In genomic region chr1:93846151-93846928, GRCh38 we compare ENCODE assay signal across 8 cellular contexts. TPM values are rescaled to one million over a fixed set of nuclear protein-coding genes. Genes with fewer than 3 reads are reported as not detected.
DNase-seq lines count a peak whose midpoint lies in the region; ATAC-seq and TF ChIP-seq lines count a peak whose summit lies in the region.

No MANE protein-coding gene starts in this region.

- H3K27ac Mint-ChIP-seq in activated CD4-positive, alpha-beta T cell treated with anti-CD3 and anti-CD28 coated beads, Interleukin-2, amount 10 ng/mL, durations not matched to agents 7 days and 5 days: peak overlapping the region; percentile 94

- H3K4me1 ChIP-seq in BE2C: peaks cover 10% of the 10 kb centered on the region
- H3K4me1 ChIP-seq in left lung: peaks cover 11 to 44% of the 10 kb centered on the region in 2 donors

- CTCF ChIA-PET in activated CD4-positive, alpha-beta T cell treated with anti-CD3 and anti-CD28 coated beads, Interleukin-2, amount 10 ng/mL, durations not matched to agents 7 days and 5 days (lab: Charles Lee): interaction anchor here (0.7 to 2.0 kb wide), 13 partner anchors 16 to 571 kb away, joined by 3 to 22 read pairs (median 3); no protein-coding TSS in a partner anchor

- H3K4me3 ChIP-seq in BE2C (ENCODE audit: low read depth, low read length) (peak overlapping the region; percentile 70), left lung (peak overlapping the region; percentile 72 to 87)

- no peaks in the 10 kb centered on the region for H3K9me3 Mint-ChIP-seq in activated CD4-positive, alpha-beta T cell treated with anti-CD3 and anti-CD28 coated beads, Interleukin-2, amount 10 ng/mL, durations not matched to agents 7 days and 5 days

- H3K27ac ChIP-seq in left lung: peak overlapping the region; percentile 95

- no peaks in the 10 kb centered on the region for H3K27me3 ChIP-seq in BE2C
- no peaks in the 10 kb centered on the region for H3K27me3 ChIP-seq in left lung

- peaks cover 3% of the 10 kb centered on the region for H3K36me3 Mint-ChIP-seq in activated CD4-positive, alpha-beta T cell treated with anti-CD3 and anti-CD28 coated beads, Interleukin-2, amount 10 ng/mL, durations not matched to agents 7 days and 5 days (ENCODE audit: low read depth)

- no peaks in the 10 kb centered on the region for H3K9me3 ChIP-seq in BE2C
- no peaks in the 10 kb centered on the region for H3K9me3 ChIP-seq in left lung

- intact Hi-C loops in left lung (cut with DNase I): loop anchor here in 1 of 2 donors (10.0 kb wide), 1 partner anchor 412 kb away; no protein-coding TSS in a partner anchor

- H3K27me3 Mint-ChIP-seq in activated CD4-positive, alpha-beta T cell treated with anti-CD3 and anti-CD28 coated beads, Interleukin-2, amount 10 ng/mL, durations not matched to agents 7 days and 5 days: peaks cover 2% of the 10 kb centered on the region

- H3K36me3 ChIP-seq in BE2C: no peaks in the 10 kb centered on the region
- H3K36me3 ChIP-seq in left lung: no peaks in the 10 kb centered on the region

- peaks cover 30% of the 10 kb centered on the region for H3K4me1 Mint-ChIP-seq in activated CD4-positive, alpha-beta T cell treated with anti-CD3 and anti-CD28 coated beads, Interleukin-2, amount 10 ng/mL, durations not matched to agents 7 days and 5 days

- TF ChIP-seq CTCF in BE2C (IDR thresholded peaks at IDR 0.05; ENCODE audit: low read depth, low read length) (no peak; the same call in 1 of the 2 replicates), left lung (IDR thresholded peaks at IDR 0.05) (peak; percentile 26 to 48)

- DNase-seq in BE2C: peak; percentile 88
- DNase-seq in NCI-H460 (ENCODE audit: extremely low read depth, low read depth): peak; percentile 63
- peak; percentile 79 for DNase-seq in activated CD4-positive, alpha-beta T cell treated with anti-CD3 and anti-CD28 coated beads, Interleukin-2, amount 10 ng/mL, durations not matched to agents 7 days and 5 days
- DNase-seq in dedifferentiated amniotic fluid mesenchymal stem cell (ENCODE audit: extremely low spot score): peak; percentile 78
- DNase-seq in left lung: peak; percentile 92 to 97
- DNase-seq in stimulated activated CD4-positive, alpha-beta T cell treated with anti-CD3 and anti-CD28 coated beads, Interleukin-2, amount 100 ng/mL, for 4 hours (ENCODE audit: low read depth): peak; percentile 88

- POLR2A ChIA-PET in activated CD4-positive, alpha-beta T cell treated with anti-CD3 and anti-CD28 coated beads, Interleukin-2, amount 10 ng/mL, durations not matched to agents 7 days and 5 days (lab: Charles Lee): interaction anchor here (0.7 kb wide), 1 partner anchor 28 kb away, joined by 3 read pairs; no protein-coding TSS in a partner anchor

- peak overlapping the region; percentile 95 for H3K4me3 Mint-ChIP-seq in activated CD4-positive, alpha-beta T cell treated with anti-CD3 and anti-CD28 coated beads, Interleukin-2, amount 10 ng/mL, durations not matched to agents 7 days and 5 days

- ATAC-seq in GM19025 (IDR thresholded peaks at IDR 0.05; ENCODE audit: low read depth, unreplicated experiment) (peak; percentile 43), HG03196 (IDR thresholded peaks at IDR 0.05; ENCODE audit: unreplicated experiment) (peak; percentile 55), left lung (peak; percentile 74)

RNA-seq across cellular contexts. Expression of gene DNTTIP2, which starts 32.7 kb away (rescaled TPM):
- polyA plus RNA-seq in BE2C (2012; ENCODE audit: insufficient read depth, insufficient read length, low read depth): 80.7 TPM
- 57.7 and 61.2 TPM in 2 replicates for total RNA-seq in NCI-H460 (2014; rRNA removed; shearing (Covaris generic))
- polyA plus RNA-seq in NCI-H460 (2014; cell fraction: nucleus; rRNA removed): 25.3 and 34.6 TPM in 2 replicates
- 10 to 100 TPM; 56.4 to 57.4 TPM for total RNA-seq in activated CD4-positive, alpha-beta T cell treated with anti-CD3 and anti-CD28 coated beads, Interleukin-2, amount 10 ng/mL, durations not matched to agents 7 days and 5 days
- 10 to 100 TPM; 35.0 to 45.3 TPM for total RNA-seq in left lung

Comparison
In these comparisons a context has a peak if more than half of its experiments do, and no peak if none do; other contexts are left out.
1. Peak in every context shown above with its lines: DNase-seq, ATAC-seq, H3K4me3 ChIP-seq and H3K27ac ChIP-seq.